In the genomic region with DNA sequence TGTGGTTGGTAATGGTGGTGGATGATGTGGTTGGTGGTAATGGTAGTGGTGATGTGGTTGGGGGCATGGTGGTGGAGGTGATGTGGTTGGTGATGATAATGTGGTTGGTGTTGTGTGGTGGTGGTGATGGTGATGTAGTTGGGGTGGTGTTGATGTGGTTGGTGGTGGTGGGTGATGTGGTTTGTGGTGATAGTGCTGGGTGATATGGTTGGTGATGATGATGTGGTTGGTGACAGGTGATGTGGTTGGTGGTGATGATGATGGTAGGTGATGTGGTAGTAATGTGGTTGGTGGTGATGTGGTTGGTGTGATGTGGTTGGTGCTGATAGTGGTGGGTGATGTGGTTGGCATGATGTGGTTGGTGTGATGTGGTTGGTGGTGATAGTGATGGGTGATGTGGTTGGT, we compare ENCODE assay signal across 1 cellular context.
TF ChIP-seq lines count a peak whose summit lies in the region.

No MANE protein-coding gene starts in this region.

TF ChIP-seq in IMR-90, 13 proteins besides CTCF, POLR2A, EP300 and RAD21:
- no peak for TF ChIP-seq BHLHE40 (IDR thresholded peaks at IDR 0.05; ENCODE audit: low read depth, low read length)
- TF ChIP-seq MAFK (IDR thresholded peaks at IDR 0.05; ENCODE audit: low read depth, low read length) = no peak
- no peak for TF ChIP-seq RFX5 (IDR thresholded peaks at IDR 0.05; ENCODE audit: low read depth, low read length)
- TF ChIP-seq MAZ (IDR thresholded peaks at IDR 0.05; ENCODE audit: borderline replicate concordance, low read depth, low read length) = no peak
- no peak for TF ChIP-seq NFE2L2 (IDR thresholded peaks at IDR 0.05; ENCODE audit: low read depth, low read length)
- no peak for TF ChIP-seq RCOR1 (IDR thresholded peaks at IDR 0.05; ENCODE audit: insufficient replicate concordance, low read length)
- TF ChIP-seq CEBPB (IDR thresholded peaks at IDR 0.05; ENCODE audit: low read depth, low read length) = no peak
- TF ChIP-seq FOS (IDR thresholded peaks at IDR 0.05; ENCODE audit: low read depth, low read length) = no peak
- no peak for TF ChIP-seq SMC3 (IDR thresholded peaks at IDR 0.05; ENCODE audit: low read depth, low read length)
- TF ChIP-seq, protein P1, sequence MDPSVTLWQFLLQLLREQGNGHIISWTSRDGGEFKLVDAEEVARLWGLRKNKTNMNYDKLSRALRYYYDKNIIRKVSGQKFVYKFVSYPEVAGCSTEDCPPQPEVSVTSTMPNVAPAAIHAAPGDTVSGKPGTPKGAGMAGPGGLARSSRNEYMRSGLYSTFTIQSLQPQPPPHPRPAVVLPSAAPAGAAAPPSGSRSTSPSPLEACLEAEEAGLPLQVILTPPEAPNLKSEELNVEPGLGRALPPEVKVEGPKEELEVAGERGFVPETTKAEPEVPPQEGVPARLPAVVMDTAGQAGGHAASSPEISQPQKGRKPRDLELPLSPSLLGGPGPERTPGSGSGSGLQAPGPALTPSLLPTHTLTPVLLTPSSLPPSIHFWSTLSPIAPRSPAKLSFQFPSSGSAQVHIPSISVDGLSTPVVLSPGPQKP (IDR thresholded peaks at IDR 0.05; ENCODE audit: borderline replicate concordance, low read depth, low read length) = no peak
- TF ChIP-seq, protein P2, sequence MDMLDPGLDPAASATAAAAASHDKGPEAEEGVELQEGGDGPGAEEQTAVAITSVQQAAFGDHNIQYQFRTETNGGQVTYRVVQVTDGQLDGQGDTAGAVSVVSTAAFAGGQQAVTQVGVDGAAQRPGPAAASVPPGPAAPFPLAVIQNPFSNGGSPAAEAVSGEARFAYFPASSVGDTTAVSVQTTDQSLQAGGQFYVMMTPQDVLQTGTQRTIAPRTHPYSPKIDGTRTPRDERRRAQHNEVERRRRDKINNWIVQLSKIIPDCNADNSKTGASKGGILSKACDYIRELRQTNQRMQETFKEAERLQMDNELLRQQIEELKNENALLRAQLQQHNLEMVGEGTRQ (IDR thresholded peaks at IDR 0.05; ENCODE audit: low read depth, low read length) = no peak
- no peak for TF ChIP-seq CHD1 (IDR thresholded peaks at IDR 0.05; ENCODE audit: low read depth, low read length)
- no peak for TF ChIP-seq MXI1 (IDR thresholded peaks at IDR 0.05; ENCODE audit: borderline replicate concordance, low read depth, low read length)
TF ChIP-seq in IMR-90: peak in this region for 0.
